ENCODE assay signal across 13 cellular contexts in the genomic region with DNA sequence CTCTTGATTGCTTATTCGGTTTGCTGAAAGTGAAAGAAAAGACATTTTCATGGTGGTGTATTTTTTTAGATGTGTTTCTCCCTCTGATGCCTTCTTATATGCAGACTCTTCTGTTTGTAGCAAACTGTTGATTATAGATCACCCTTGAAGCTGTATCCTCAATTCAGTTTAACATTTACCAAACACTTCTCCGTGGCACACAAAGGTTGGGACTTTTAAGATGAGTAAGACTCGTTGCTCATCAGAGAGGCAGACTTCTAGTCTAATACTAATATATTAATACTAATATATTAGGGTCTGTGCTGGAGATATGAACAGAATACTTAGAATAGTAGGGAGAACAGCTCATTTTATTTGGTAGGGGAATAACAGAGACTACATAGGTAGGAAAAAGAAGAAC.
"Had no signal": no experiment of that assay in that cellular context is flagged by ENCODE, and none has a peak within 500 bp of the region (broad histone marks: within the 10 kb centered on the region; RNA-seq: fewer than 3 reads in every experiment).

No MANE protein-coding gene starts in this region.

- H3K27me3 ChIP-seq: body of pancreas, gastroesophageal sphincter, SJCRH30, tibial artery, uterus had no signal

- H3K27ac Mint-ChIP-seq: activated B cell treated with CpG ODN at 0.5 μM for 24 hours had no signal

- H3K4me3 ChIP-seq: body of pancreas, gastroesophageal sphincter, SJCRH30, tibial artery, uterus had no signal

- H3K4me3 Mint-ChIP-seq: activated B cell treated with CpG ODN at 0.5 μM for 24 hours had no signal

- H3K27ac ChIP-seq: body of pancreas, epithelial cell of prostate, gastroesophageal sphincter, SJCRH30, tibial artery, uterus had no signal

- H3K36me3 ChIP-seq: uterus had no signal

- H3K9me3 ChIP-seq: body of pancreas, gastroesophageal sphincter, SJCRH30, tibial artery, uterus had no signal

- H3K4me1 ChIP-seq: body of pancreas, gastroesophageal sphincter, SJCRH30, tibial artery, uterus had no signal

- H3K27me3 Mint-ChIP-seq: activated B cell treated with CpG ODN at 0.5 μM for 24 hours had no signal

- DNase-seq: activated B cell treated with CpG ODN at 0.5 μM for 24 hours; activated gamma-delta T cell treated with Interleukin-2 at 50 U/mL for 16 hours; activated T-cell treated with anti-CD3 and anti-CD28 coated beads for 4 hours; body of pancreas; effector memory CD4-positive, alpha-beta T cell; posterior cingulate gyrus; SJCRH30; stimulated activated CD4-positive, alpha-beta T cell treated with anti-CD3 and anti-CD28 coated beads, Interleukin-4, amount 100 ng/mL, for 4 hours; T-helper 1 cell; tibial artery; uterus had no signal

- ATAC-seq: body of pancreas, gastroesophageal sphincter had no signal
